In the genomic region with DNA sequence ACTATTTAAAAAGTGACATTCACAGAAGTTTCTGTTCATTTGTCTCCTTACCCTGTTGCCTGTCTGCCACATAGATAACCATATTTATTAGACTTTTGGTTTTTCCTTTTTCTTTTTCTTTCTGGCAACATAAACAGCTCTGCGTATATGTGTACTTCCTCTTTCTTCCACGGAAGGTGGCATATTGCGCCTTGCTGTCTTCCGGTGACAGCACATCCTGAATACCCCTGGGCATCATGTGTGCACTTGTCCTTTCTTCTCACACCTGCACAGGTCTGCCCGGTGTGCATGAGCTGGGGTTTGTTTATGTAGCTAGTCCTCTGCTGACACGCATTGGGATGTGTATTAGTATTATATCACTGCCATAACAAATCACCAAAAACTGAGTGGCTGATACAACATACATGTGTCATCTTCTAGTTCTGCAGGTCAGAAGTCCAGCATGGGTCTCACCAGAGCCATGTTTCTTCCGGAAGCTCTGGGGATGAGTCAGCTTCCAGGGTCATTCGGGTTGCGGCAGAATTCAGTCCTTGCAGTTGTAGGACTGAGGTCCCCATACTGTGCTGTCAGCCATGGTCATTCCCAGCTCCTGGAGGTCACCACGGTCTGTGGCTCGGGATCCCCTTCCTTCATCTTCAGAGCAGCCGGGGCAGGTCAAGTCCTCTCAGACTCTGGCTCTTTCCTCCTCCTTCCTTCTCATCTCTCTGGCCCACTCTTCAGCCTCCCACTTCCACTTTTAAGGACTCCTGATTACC, we compare ENCODE assay signal across 28 cellular contexts.
DNase-seq lines count a peak whose midpoint lies in the region; ATAC-seq, FAIRE-seq and TF ChIP-seq lines count a peak whose summit lies in the region.
"Had no signal": no experiment of that assay in that cellular context is flagged by ENCODE, and none has a peak within 500 bp of the region (broad histone marks: within the 10 kb centered on the region; RNA-seq: fewer than 3 reads in every experiment).

No MANE protein-coding gene starts in this region.

- H3K27ac ChIP-seq in heart right ventricle (no peak overlapping the region), RWPE1 (no peak overlapping the region)
- H3K27ac ChIP-seq: ovary, PC-9, skin epidermis had no signal

- H3K9me3 ChIP-seq in heart right ventricle, result peaks cover 0 to 24% (median 0%) of the 10 kb centered on the region in 11 donors
- H3K9me3 ChIP-seq: Caco-2, HAP-1, ovary had no signal

- peak; percentile 20 for DNase-seq in cardiac septum (ENCODE audit: low spot score)
- no peak for DNase-seq in heart right ventricle
- DNase-seq in NOMO-1 treated with dmso at 0.1 percent for 144 hours (lab: John Stamatoyannopoulos, UW; ENCODE audit: unreplicated experiment), result peak; percentile 23
- DNase-seq in germinal center (ENCODE audit: low spot score), result peak; percentile 38
- DNase-seq in urothelium cell line (ENCODE audit: low spot score), result no peak
- DNase-seq in anterior cingulate cortex (lab: John Stamatoyannopoulos, UW), result no peak
- DNase-seq in RWPE1 (ENCODE audit: low spot score), result no peak
- no peak for DNase-seq in HCEC 1CT
- DNase-seq: activated CD8-positive, alpha-beta memory T cell treated with anti-CD3 and anti-CD28 coated beads, Interleukin-2, amount 50 U/mL, for 4 hours; Caco-2; DMS79 treated with DMSO at 0.1 percent for 48 hours; left ventricle myocardium superior; MG63; midbrain; NCI-H1417; NCI-H2081 treated with DMSO at 0.1 percent for 48 hours; NCI-H510A; ovary; PC-9; SHP77; T1000; trophoblast cell had no signal

- FAIRE-seq in urothelium cell line (lab: Jason Lieb, UNC), result peak; percentile 87
- FAIRE-seq: GM18507, keratinocyte had no signal

- no peak for ATAC-seq in heart right ventricle
- ATAC-seq: activated T-helper 17 cell treated with anti-CD3 and anti-CD28 coated beads, Interleukin-2, amount 50 U/mL, for 72 hours; left ventricle myocardium superior; WTC11 had no signal

- H3K36me3 ChIP-seq in heart right ventricle, result no peaks in the 10 kb centered on the region
- H3K36me3 ChIP-seq: HAP-1, MG63, ovary had no signal

- H3K27me3 ChIP-seq in heart right ventricle, result no peaks in the 10 kb centered on the region
- H3K27me3 ChIP-seq: MG63, ovary had no signal

- intact Hi-C loops in cardiac septum (cut with DNase I), result no loop called here
- intact Hi-C loops in heart right ventricle (cut with DNase I), result no loop called here

- H3K4me3 ChIP-seq in heart right ventricle, result no peak overlapping the region
- H3K4me3 ChIP-seq: HAP-1, MG63, ovary, PC-9, skin epidermis had no signal

- POLR2A ChIA-PET in RWPE1 (lab: Yijun Ruan, JAX; ENCODE audit: low non-redundant PET), result no interaction called here

- H3K4me1 ChIP-seq in heart right ventricle, result no peaks in the 10 kb centered on the region
- H3K4me1 ChIP-seq: Caco-2, HAP-1 had no signal

- CTCF ChIA-PET in RWPE1 (lab: Yijun Ruan, JAX), result no interaction called here

- WGBS in heart right ventricle, 2 donors, result 87 to 88% methylated on average over 12 of the region's 12 CpGs

- no peak for TF ChIP-seq CTCF in heart right ventricle (IDR thresholded peaks at IDR 0.05)
- no peak for TF ChIP-seq CTCF in RWPE1 (conservative IDR thresholded peaks at IDR 0.05; ENCODE audit: low read depth)

Comparison
In these comparisons a context has a peak if more than half of its experiments do, and no peak if none do; other contexts are left out.
1. DNase-seq: peak in cardiac septum (single experiment), NOMO-1 treated with dmso at 0.1 percent for 144 hours (single experiment) and germinal center (single experiment); none in heart right ventricle (0 of 2), urothelium cell line (single experiment), anterior cingulate cortex (0 of 58), RWPE1 (single experiment) and HCEC 1CT (single experiment).